19 cellular contexts compared by ENCODE assay signal in genomic region chr11:1108246-1108900, GRCh38. TPM values are rescaled to one million over a fixed set of nuclear protein-coding genes. Genes with fewer than 3 reads are reported as not detected.
A peak's percentile ranks its signal among the peaks of the same experiment; 100 is the strongest.
DNase-seq lines count a peak whose midpoint lies in the region; ATAC-seq and TF ChIP-seq lines count a peak whose summit lies in the region.
"Had no signal": no experiment of that assay in that cellular context is flagged by ENCODE, and none has a peak within 500 bp of the region (broad histone marks: within the 10 kb centered on the region; RNA-seq: fewer than 3 reads in every experiment).

No MANE protein-coding gene starts in this region.

- no peaks in the 10 kb centered on the region for H3K9me3 ChIP-seq in right cardiac atrium (ENCODE audit: control insufficient read depth, low read length)
- H3K9me3 ChIP-seq in aorta (ENCODE audit: control insufficient read depth, low read length), result no peaks in the 10 kb centered on the region
- H3K9me3 ChIP-seq: HAP-1 had no signal

- no peaks in the 10 kb centered on the region for H3K36me3 ChIP-seq in aorta (ENCODE audit: control insufficient read depth in 1 of 2, insufficient read depth in 2 of 2, low read length in 1 of 2)
- H3K36me3 ChIP-seq: HAP-1 had no signal

- no peak for TF ChIP-seq CTCF in CD14-positive monocyte (IDR thresholded peaks at IDR 0.05)
- no peak for TF ChIP-seq CTCF in chondrocyte (IDR thresholded peaks at IDR 0.05)

- no peaks in the 10 kb centered on the region for H3K36me3 Mint-ChIP-seq in CD14-positive monocyte
- no peaks in the 10 kb centered on the region for H3K36me3 Mint-ChIP-seq in chondrocyte (ENCODE audit: low read depth)
- H3K36me3 Mint-ChIP-seq: CD4-positive, CD25-positive, alpha-beta regulatory T cell; CD8-positive, alpha-beta T cell had no signal

- peak in 2 of 3 donors; percentile 16 for DNase-seq in right cardiac atrium
- DNase-seq in left cardiac atrium, result no peak
- DNase-seq in CD14-positive monocyte (ENCODE audit: low spot score), result peak; percentile 29
- peak; percentile 69 for DNase-seq in chondrocyte (ENCODE audit: low spot score)
- peak; percentile 26 to 60 for DNase-seq in aorta
- DNase-seq: C1 segment of cervical spinal cord; Caco-2; CD4-positive, CD25-positive, alpha-beta regulatory T cell; CD8-positive, alpha-beta T cell; DMS153; DND-41; HFFc6 had no signal

- H3K27ac Mint-ChIP-seq in CD14-positive monocyte, result no peak overlapping the region
- no peak overlapping the region for H3K27ac Mint-ChIP-seq in chondrocyte (ENCODE audit: unreplicated experiment)
- H3K27ac Mint-ChIP-seq: CD8-positive, alpha-beta T cell; GM23338; HFFc6 had no signal

- H3K9me3 Mint-ChIP-seq in CD14-positive monocyte (peaks cover 0 to 4% (median 0%) of the 10 kb centered on the region in 7 donors), chondrocyte (ENCODE audit: low read depth) (no peaks in the 10 kb centered on the region)
- H3K9me3 Mint-ChIP-seq: CD8-positive, alpha-beta T cell had no signal

- no peaks in the 10 kb centered on the region for H3K4me1 ChIP-seq in right cardiac atrium (ENCODE audit: control insufficient read depth, insufficient read depth, low read length)
- no peaks in the 10 kb centered on the region for H3K4me1 ChIP-seq in aorta (ENCODE audit: control insufficient read depth in 1 of 2, insufficient read depth in 2 of 2, low read length in 2 of 2)
- H3K4me1 ChIP-seq: Caco-2, HAP-1 had no signal

- ATAC-seq in right cardiac atrium, result no peak
- ATAC-seq in left cardiac atrium, result no peak
- ATAC-seq in aorta (ENCODE audit: low FRiP score), result no peak
- no peak for ATAC-seq in GM18858 (IDR thresholded peaks at IDR 0.05; ENCODE audit: unreplicated experiment)
- ATAC-seq: CD8-positive, alpha-beta T cell; GM23338 had no signal

- no peak overlapping the region for H3K27ac ChIP-seq in right cardiac atrium (ENCODE audit: low read length)
- no peak overlapping the region for H3K27ac ChIP-seq in aorta (ENCODE audit: low read depth in 1 of 2, low read length in 2 of 2)

- H3K27me3 ChIP-seq in right cardiac atrium (ENCODE audit: control insufficient read depth, insufficient read depth), result no peaks in the 10 kb centered on the region
- no peaks in the 10 kb centered on the region for H3K27me3 ChIP-seq in aorta (ENCODE audit: control insufficient read depth in 1 of 2, insufficient read depth in 2 of 2, low read length in 1 of 2)

- no peaks in the 10 kb centered on the region for H3K4me1 Mint-ChIP-seq in CD14-positive monocyte
- no peaks in the 10 kb centered on the region for H3K4me1 Mint-ChIP-seq in chondrocyte (ENCODE audit: low read depth)
- H3K4me1 Mint-ChIP-seq: CD4-positive, CD25-positive, alpha-beta regulatory T cell; GM23338 had no signal

- WGBS in right cardiac atrium, result 76% methylated on average over 29 of the region's 29 CpGs
- 81% methylated on average over 29 of the region's 29 CpGs for WGBS in aorta, 2 donors

- H3K4me3 Mint-ChIP-seq in CD14-positive monocyte, result no peak overlapping the region
- H3K4me3 Mint-ChIP-seq in chondrocyte (ENCODE audit: unreplicated experiment), result no peak overlapping the region
- H3K4me3 Mint-ChIP-seq: CD4-positive, CD25-positive, alpha-beta regulatory T cell; CD8-positive, alpha-beta T cell; GM23338; HFFc6 had no signal

- intact Hi-C loops in right cardiac atrium (cut with DNase I) (no loop called here), left cardiac atrium (cut with DNase I) (no loop called here), CD14-positive monocyte (cut with micrococcal nuclease) (no loop called here), aorta (cut with DNase I) (loop anchor here in 1 of 2 donors (10.0 kb wide), 1 partner anchor 66 kb away; no protein-coding TSS in a partner anchor)

- H3K4me3 ChIP-seq in right cardiac atrium (ENCODE audit: low read length) (no peak overlapping the region), aorta (ENCODE audit: low read length in 2 of 2) (no peak overlapping the region)
- H3K4me3 ChIP-seq: GM23338, HAP-1 had no signal

- H3K27me3 Mint-ChIP-seq in CD14-positive monocyte (ENCODE audit: low read depth in 3 of 3), result peaks cover 0 to 7% (median 2%) of the 10 kb centered on the region in 3 donors
- H3K27me3 Mint-ChIP-seq in chondrocyte (ENCODE audit: low read depth), result peaks cover 6% of the 10 kb centered on the region
- H3K27me3 Mint-ChIP-seq: CD4-positive, CD25-positive, alpha-beta regulatory T cell had no signal

RNA-seq across cellular contexts. Expression of gene MUC2, which starts 33.7 kb away (rescaled TPM):
- total RNA-seq in right cardiac atrium, result under 1 TPM in 1 of 4 donors, not detected in 3; 0.03 TPM
- 0.02 TPM for polyA plus RNA-seq in right cardiac atrium
- total RNA-seq in left cardiac atrium, result under 1 TPM in 1 of 2 donors, not detected in 1; 0.26 TPM
- not detected for polyA plus RNA-seq in CD14-positive monocyte
- not detected in 3 replicates for total RNA-seq in chondrocyte
- total RNA-seq in aorta, result under 1 TPM; 0.06 to 0.10 TPM
- polyA plus RNA-seq in aorta, result 10 to 100 TPM in 1 of 2 donors, under 1 TPM in 1; 0.08 to 11.8 TPM
- total RNA-seq: A172; A673; CD4-positive, CD25-positive, alpha-beta regulatory T cell; CD8-positive, alpha-beta T cell; GM23338; H4 had no signal
- polyA plus RNA-seq: BJ; CD4-positive, CD25-positive, alpha-beta regulatory T cell; GM23338 had no signal

RNA-seq across cellular contexts. Expression of gene MUC5AC, which starts 49.4 kb away (rescaled TPM):
- not detected for total RNA-seq in right cardiac atrium
- not detected for polyA plus RNA-seq in right cardiac atrium
- total RNA-seq in left cardiac atrium, result not detected
- not detected for polyA plus RNA-seq in CD14-positive monocyte
- not detected in 3 replicates for total RNA-seq in chondrocyte
- not detected for total RNA-seq in aorta
- under 1 TPM in 1 of 2 donors, not detected in 1; 0.05 TPM for polyA plus RNA-seq in aorta
- total RNA-seq: A172; A673; CD4-positive, CD25-positive, alpha-beta regulatory T cell; CD8-positive, alpha-beta T cell; GM23338; H4; HFFc6 had no signal
- polyA plus RNA-seq: BJ; CD4-positive, CD25-positive, alpha-beta regulatory T cell; GM23338 had no signal
